Comparison of ENCODE assay signal across 26 cellular contexts in genomic region chr7:86248977-86249376, GRCh38.
"Had no signal": no experiment of that assay in that cellular context is flagged by ENCODE, and none has a peak within 500 bp of the region (broad histone marks: within the 10 kb centered on the region; RNA-seq: fewer than 3 reads in every experiment).

No MANE protein-coding gene starts in this region.

- H3K27me3 ChIP-seq: neural progenitor cell, ovary, stomach, thyroid gland, tibial nerve, upper lobe of left lung, vagina had no signal

- ATAC-seq: natural killer cell; psoas muscle; right cardiac atrium; sciatic nerve; stimulated activated effector memory CD8-positive, alpha-beta T cell treated with anti-CD3 and anti-CD28 coated beads, Interleukin-12 subunit alpha, Interleukin-12 subunit beta, amount 100 ng/mL, for 72 hours; stimulated activated naive B cell treated with anti-CD40 and anti-IgM and Interleukin-4, amounts not matched to agents 10 μg/mL and 1 μg/mL and 100 μg/mL, for 72 hours had no signal

- FAIRE-seq: urothelium cell line had no signal

- H3K4me3 ChIP-seq: neural progenitor cell, ovary, psoas muscle, skin epidermis, smooth muscle cell, stomach, thoracic aorta, thyroid gland, tibial nerve, upper lobe of left lung, vagina had no signal

- H3K9ac ChIP-seq: neural progenitor cell, parathyroid adenoma had no signal

- H3K9me3 ChIP-seq: ovary, psoas muscle, thoracic aorta, thyroid gland, upper lobe of left lung, vagina had no signal

- H3K4me1 ChIP-seq: neural progenitor cell, parathyroid adenoma, psoas muscle, stomach, thyroid gland, tibial nerve, upper lobe of left lung, vagina had no signal

- H2AFZ ChIP-seq: neural progenitor cell, parathyroid adenoma had no signal

- DNase-seq: natural killer cell; occipital lobe; ovary; posterior cingulate gyrus; psoas muscle; right cardiac atrium; stimulated activated CD4-positive, alpha-beta T cell treated with anti-CD3 and anti-CD28 coated beads, Interleukin-15, amount 100 ng/mL, for 24 hours; stimulated activated CD4-positive, alpha-beta T cell treated with anti-CD3 and anti-CD28 coated beads, Interleukin-2, amount 100 ng/mL, for 24 hours; stimulated activated CD4-positive, alpha-beta T cell treated with anti-CD3 and anti-CD28 coated beads, Interleukin-2, amount 100 ng/mL, for 48 hours; stimulated activated CD4-positive, alpha-beta T cell treated with anti-CD3 and anti-CD28 coated beads, Interleukin-4, amount 100 ng/mL, for 24 hours; stimulated activated naive B cell treated with anti-CD40 and anti-IgM and Interleukin-4, amounts not matched to agents 10 μg/mL and 1 μg/mL and 100 μg/mL, for 72 hours; stimulated activated naive CD4-positive, alpha-beta T cell treated with Interleukin-2 at 50 U/mL for 16 hours; stomach; thyroid gland; trophoblast cell; upper lobe of left lung had no signal

- H3K27ac ChIP-seq: neural progenitor cell, ovary, parathyroid adenoma, psoas muscle, skin epidermis, stomach, thoracic aorta, thyroid gland, tibial nerve, upper lobe of left lung, vagina had no signal

- H3K4me2 ChIP-seq: neural progenitor cell, smooth muscle cell had no signal

- H3K36me3 ChIP-seq: neural progenitor cell, ovary, stomach, thoracic aorta, thyroid gland, tibial nerve, upper lobe of left lung, vagina had no signal

- H3K79me2 ChIP-seq: parathyroid adenoma had no signal
